Comparison of ENCODE assay signal across 24 cellular contexts in genomic region chr7:140144821-140145220, GRCh38. TPM values are rescaled to one million over a fixed set of nuclear protein-coding genes. Genes with fewer than 3 reads are reported as not detected.
DNase-seq lines count a peak whose midpoint lies in the region; ATAC-seq, FAIRE-seq and TF ChIP-seq lines count a peak whose summit lies in the region.
"Had no signal": no experiment of that assay in that cellular context is flagged by ENCODE, and none has a peak within 500 bp of the region (broad histone marks: within the 10 kb centered on the region; RNA-seq: fewer than 3 reads in every experiment).

No MANE protein-coding gene starts in this region.

- BruUV-seq in HepG2 (replicated peaks; lab: Mats Ljungman, UMichigan) = no TSS peak

- no peak for TF ChIP-seq RAD21 in HepG2 (CRISPR knock-in tag; IDR thresholded peaks at IDR 0.05)

- CTCF ChIA-PET in HepG2 (lab: Yijun Ruan, JAX; ENCODE audit: low intra/inter-chr PET ratio, low total read pairs) = no interaction called here
- CTCF ChIA-PET in activated B cell treated with CpG ODN at 0.5 μM for 24 hours (lab: Charles Lee) = no interaction called here

- TF ChIP-seq POLR2A in HepG2 (IDR thresholded peaks at IDR 0.05; ENCODE audit: insufficient read depth in 1 of 2, low read depth in 2 of 2, low read length in 2 of 2) (no peak), right lobe of liver (IDR thresholded peaks at IDR 0.05) (no peak), ovary (IDR thresholded peaks at IDR 0.05) (no peak)

- ATAC-seq in HepG2 (no peak), right lobe of liver (no peak), activated B cell treated with CpG ODN at 0.5 μM for 24 hours (ENCODE audit: low read depth) (no peak), foreskin keratinocyte (peak; percentile 47)
- ATAC-seq in natural killer cell treated with Interleukin-12 subunit alpha and Interleukin-12 subunit beta and Interleukin-15 and Interleukin-18, amount 100 ng/mL, for 72 hours = no peak

- H3K27ac Mint-ChIP-seq in activated B cell treated with CpG ODN at 0.5 μM for 24 hours (peak overlapping the region; percentile 3), H9 (no peak overlapping the region)
- H3K27ac Mint-ChIP-seq in natural killer cell treated with Interleukin-12 subunit alpha and Interleukin-12 subunit beta and Interleukin-15 and Interleukin-18, amount 100 ng/mL, for 72 hours = no peak overlapping the region
- H3K27ac Mint-ChIP-seq: IgD-negative memory B cell had no signal

- H2AK5ac ChIP-seq in H9 (ENCODE audit: insufficient read length, low read length) = no peak overlapping the region

- no peak overlapping the region for H2BK20ac ChIP-seq in H9 (ENCODE audit: low read depth, low read length, poor library complexity, severe bottlenecking)

- no peak overlapping the region for H4K5ac ChIP-seq in H9 (ENCODE audit: insufficient read length, low read depth, low read length)

- H3K4me3 Mint-ChIP-seq in activated B cell treated with CpG ODN at 0.5 μM for 24 hours = no peak overlapping the region
- H3K4me3 Mint-ChIP-seq in H9 = no peak overlapping the region
- H3K4me3 Mint-ChIP-seq in natural killer cell treated with Interleukin-12 subunit alpha and Interleukin-12 subunit beta and Interleukin-15 and Interleukin-18, amount 100 ng/mL, for 72 hours = no peak overlapping the region
- H3K4me3 Mint-ChIP-seq: CD14-positive monocyte, IgD-negative memory B cell had no signal

- H3K27me3 Mint-ChIP-seq in activated B cell treated with CpG ODN at 0.5 μM for 24 hours (no peaks in the 10 kb centered on the region), H9 (ENCODE audit: low read depth) (no peaks in the 10 kb centered on the region)
- no peaks in the 10 kb centered on the region for H3K27me3 Mint-ChIP-seq in natural killer cell treated with Interleukin-12 subunit alpha and Interleukin-12 subunit beta and Interleukin-15 and Interleukin-18, amount 100 ng/mL, for 72 hours
- H3K27me3 Mint-ChIP-seq: IgD-negative memory B cell had no signal

- H3K27ac ChIP-seq in HepG2 (ENCODE audit: extremely low read length, insufficient read depth, low read length) (no peak overlapping the region), right lobe of liver (no peak overlapping the region), foreskin keratinocyte (no peak overlapping the region), ovary (no peak overlapping the region), H9 (ENCODE audit: insufficient read length, low read depth, low read length) (no peak overlapping the region)
- H3K27ac ChIP-seq: HL-60, PC-9, RWPE1 had no signal

- intact Hi-C loops in HepG2 (cut with micrococcal nuclease; ENCODE audit: unreplicated experiment) = no loop called here
- intact Hi-C loops in right lobe of liver (cut with DNase I) = no loop called here
- intact Hi-C loops in activated B cell treated with CpG ODN at 0.5 μM for 24 hours (cut with micrococcal nuclease) = no loop called here
- intact Hi-C loops in ovary (cut with DNase I) = no loop called here

- no peak overlapping the region for H3K14ac ChIP-seq in H9 (ENCODE audit: insufficient read depth, low read length)

- no peak overlapping the region for H2BK12ac ChIP-seq in H9 (ENCODE audit: insufficient read length, low read depth, low read length)

- no peak overlapping the region for H3K23ac ChIP-seq in H9 (ENCODE audit: insufficient read length, low read depth, low read length)

- FAIRE-seq in HepG2 (lab: Jason Lieb, UNC) = no peak
- FAIRE-seq: G401.6, HTR-8/SVneo had no signal

- H3K4ac ChIP-seq in H9 (ENCODE audit: low read depth, low read length) = no peak overlapping the region

- no peak overlapping the region for H3T11ph ChIP-seq in H9 (ENCODE audit: low read length)

- H2AFZ ChIP-seq in HepG2 (ENCODE audit: low read length) (no peak overlapping the region), H9 (ENCODE audit: low read length) (no peak overlapping the region)
- H2AFZ ChIP-seq: PC-9 had no signal

- H3K4me2 ChIP-seq in HepG2 (ENCODE audit: low read depth, low read length) (no peak overlapping the region), H9 (ENCODE audit: insufficient read depth, insufficient read length, low read length) (no peak overlapping the region)
- H3K4me2 ChIP-seq: PC-9 had no signal

- H3K4me1 ChIP-seq in HepG2 (ENCODE audit: insufficient read depth, low read length) (peaks cover 14% of the 10 kb centered on the region; the same call in 1 of the 2 replicates), right lobe of liver (peaks cover 0 to 13% (median 3%) of the 10 kb centered on the region in 4 donors), foreskin keratinocyte (no peaks in the 10 kb centered on the region), ovary (ENCODE audit: insufficient read depth) (no peaks in the 10 kb centered on the region), H9 (ENCODE audit: insufficient read depth, low read length) (no peaks in the 10 kb centered on the region)

- H3K4me1 Mint-ChIP-seq in activated B cell treated with CpG ODN at 0.5 μM for 24 hours (peaks cover 52% of the 10 kb centered on the region), H9 (peaks cover 4% of the 10 kb centered on the region in 2 experiments; a peak in 2 of 4 replicates)
- peaks cover 22 to 29% of the 10 kb centered on the region in 2 donors for H3K4me1 Mint-ChIP-seq in natural killer cell treated with Interleukin-12 subunit alpha and Interleukin-12 subunit beta and Interleukin-15 and Interleukin-18, amount 100 ng/mL, for 72 hours (ENCODE audit: low read depth in 2 of 2)

- no peaks in the 10 kb centered on the region for H3K79me1 ChIP-seq in H9 (ENCODE audit: insufficient read depth, low read depth, low read length, poor library complexity, severe bottlenecking)

- H3K79me2 ChIP-seq in HepG2 (ENCODE audit: insufficient read depth, low read length) = peaks cover 98% of the 10 kb centered on the region
- H3K79me2 ChIP-seq in H9 (ENCODE audit: insufficient read depth, low read length) = peaks cover 3% of the 10 kb centered on the region; the same call in 1 of the 2 replicates

- H3K9me3 ChIP-seq in HepG2 (ENCODE audit: low read length) (no peaks in the 10 kb centered on the region), right lobe of liver (no peaks in the 10 kb centered on the region), ovary (no peaks in the 10 kb centered on the region), H9 (ENCODE audit: control insufficient read depth, low read depth, low read length) (no peaks in the 10 kb centered on the region)

- H3K9me3 Mint-ChIP-seq in activated B cell treated with CpG ODN at 0.5 μM for 24 hours (peaks cover 6% of the 10 kb centered on the region), H9 (no peaks in the 10 kb centered on the region)
- H3K9me3 Mint-ChIP-seq in natural killer cell treated with Interleukin-12 subunit alpha and Interleukin-12 subunit beta and Interleukin-15 and Interleukin-18, amount 100 ng/mL, for 72 hours = no peaks in the 10 kb centered on the region
- H3K9me3 Mint-ChIP-seq: IgD-negative memory B cell had no signal

- 100% methylated on average over 2 of the region's 2 CpGs for WGBS in HepG2 (ENCODE audit: low lambda C conversion rate)
- 100% methylated on average over 1 of the region's 2 CpGs for WGBS in right lobe of liver (ENCODE audit: insufficient coverage, low coverage, low lambda C conversion rate, missing lambda C conversion rate)
- 95 to 98% (median 96%) methylated on average over 2 of the region's 2 CpGs for WGBS in ovary, 3 donors
- no CpG with 5 or more reads among the region's 2 CpGs for WGBS in H9 (ENCODE audit: extremely low coverage, insufficient read length, low lambda C conversion rate)

- TF ChIP-seq CTCF in HepG2 (CRISPR knock-in tag; IDR thresholded peaks at IDR 0.05) = no peak
- TF ChIP-seq CTCF in right lobe of liver (IDR thresholded peaks at IDR 0.05) = no peak
- TF ChIP-seq CTCF in activated B cell treated with CpG ODN at 0.5 μM for 24 hours (IDR thresholded peaks at IDR 0.05) = no peak
- no peak for TF ChIP-seq CTCF in foreskin keratinocyte (conservative IDR thresholded peaks at IDR 0.05)
- TF ChIP-seq CTCF in ovary (IDR thresholded peaks at IDR 0.05) = no peak
- no peak for TF ChIP-seq CTCF in H9 (conservative IDR thresholded peaks at IDR 0.05)

- no peak for TF ChIP-seq EP300 in HepG2 (IDR thresholded peaks at IDR 0.05; ENCODE audit: low read depth in 2 of 2, low read length in 2 of 2)
- TF ChIP-seq EP300 in HepG2 (CRISPR knock-in tag; IDR thresholded peaks at IDR 0.05; ENCODE audit: borderline replicate concordance) = no peak
- TF ChIP-seq EP300 in ovary (IDR thresholded peaks at IDR 0.05) = no peak

- H3K36me3 ChIP-seq in HepG2 (replicated peaks in 1 of 2; ENCODE audit: control insufficient read depth in 1 of 2, insufficient read depth in 2 of 2, low read length in 2 of 2) (peaks cover 0 to 16% of the 10 kb centered on the region in 2 experiments; a peak in 4 of 5 replicates), right lobe of liver (no peaks in the 10 kb centered on the region), ovary (no peaks in the 10 kb centered on the region)

- H3K9ac ChIP-seq in HepG2 (ENCODE audit: insufficient read depth, low read depth, low read length) = no peak overlapping the region
- H3K9ac ChIP-seq in H9 (ENCODE audit: extremely low read depth, insufficient read length, low read length) = no peak overlapping the region

- no peak overlapping the region for H3K56ac ChIP-seq in H9 (ENCODE audit: insufficient read length, low read depth, low read length)

- no peak overlapping the region for H2BK15ac ChIP-seq in H9 (ENCODE audit: low read depth, low read length)

- H3K4me3 ChIP-seq in HepG2 (replicated peaks in 1 of 3; ENCODE audit: insufficient read depth in 1 of 3, low read depth in 2 of 3, low read length in 3 of 3) (no peak overlapping the region), right lobe of liver (no peak overlapping the region), ovary (no peak overlapping the region)
- H3K4me3 ChIP-seq: PC-9 had no signal

- H3K36me3 Mint-ChIP-seq in activated B cell treated with CpG ODN at 0.5 μM for 24 hours (ENCODE audit: low read depth) = peaks cover 42% of the 10 kb centered on the region
- H3K36me3 Mint-ChIP-seq in H9 (ENCODE audit: insufficient read depth in 1 of 3, low read depth in 3 of 3) = peaks cover 0 to 5% (median 0%) of the 10 kb centered on the region in 3 experiments; a peak in 2 of 7 replicates
- H3K36me3 Mint-ChIP-seq in natural killer cell treated with Interleukin-12 subunit alpha and Interleukin-12 subunit beta and Interleukin-15 and Interleukin-18, amount 100 ng/mL, for 72 hours = peaks cover 9% of the 10 kb centered on the region

- no peaks in the 10 kb centered on the region for H3K27me3 ChIP-seq in HepG2 (ENCODE audit: control insufficient read depth in 1 of 2, insufficient read depth in 2 of 2, low read length in 2 of 2)
- no peaks in the 10 kb centered on the region for H3K27me3 ChIP-seq in right lobe of liver
- H3K27me3 ChIP-seq in foreskin keratinocyte = no peaks in the 10 kb centered on the region
- H3K27me3 ChIP-seq in ovary = no peaks in the 10 kb centered on the region
- no peaks in the 10 kb centered on the region for H3K27me3 ChIP-seq in H9 (ENCODE audit: insufficient read depth, low read length)

- H4K91ac ChIP-seq in H9 (ENCODE audit: insufficient read length, low read depth, low read length) = no peak overlapping the region

- H2BK5ac ChIP-seq in H9 (ENCODE audit: insufficient read length, low read length) = no peak overlapping the region

- H3K23me2 ChIP-seq in H9 (ENCODE audit: insufficient read length, low read depth, low read length, poor library complexity, severe bottlenecking) = no peaks in the 10 kb centered on the region

- H2BK120ac ChIP-seq in H9 (ENCODE audit: low read depth, low read length, poor library complexity, severe bottlenecking) = no peak overlapping the region

- peaks cover 97% of the 10 kb centered on the region for H4K20me1 ChIP-seq in HepG2 (ENCODE audit: insufficient read depth, low read length)
- H4K20me1 ChIP-seq in H9 (ENCODE audit: control insufficient read depth, insufficient read depth, insufficient read length) = no peaks in the 10 kb centered on the region

- in situ Hi-C loops in HepG2 (cut with HindIII; ENCODE audit: extremely low pct_ligation_motif_present, low pct_unique_long_range_greater_than_20kb) = no loop called here

- no peak overlapping the region for H3K18ac ChIP-seq in H9 (ENCODE audit: insufficient read length, low read depth, low read length)

- no peak for DNase-seq in HepG2 (ENCODE audit: low spot score)
- no peak for DNase-seq in right lobe of liver
- no peak for DNase-seq in activated B cell treated with CpG ODN at 0.5 μM for 24 hours
- DNase-seq in foreskin keratinocyte = peak in 1 of 2 donors; percentile 2
- no peak for DNase-seq in ovary
- no peak for DNase-seq in H9
- DNase-seq in natural killer cell treated with Interleukin-12 subunit alpha and Interleukin-12 subunit beta and Interleukin-15 and Interleukin-18, amount 100 ng/mL, for 72 hours (ENCODE audit: low spot score) = no peak
- DNase-seq: COR-L47, DMS 273 treated with DMSO at 0.1 percent for 48 hours, DND-41, H7, Karpas-422, NCI-H1436, NCI-H2029, NCI-H345, NCI-H524 treated with DMSO at 0.1 percent for 48 hours, PC-9, SIG-M5 had no signal

- POLR2A ChIA-PET in HepG2 (lab: Yijun Ruan, JAX) = no interaction called here
- POLR2A ChIA-PET in activated B cell treated with CpG ODN at 0.5 μM for 24 hours (lab: Charles Lee) = no interaction called here

- H4K8ac ChIP-seq in H9 (replicated peaks; ENCODE audit: insufficient read length, low read depth, low read length) = no peak overlapping the region

RNA-seq across cellular contexts. Expression of gene KDM7A, which starts 32.0 kb away (rescaled TPM):
- total RNA-seq in HepG2 (2016; rRNA removed; fragmentation: Illumina TruSeq; extraction: Trizol) = 10.8 and 15.0 TPM in 2 replicates
- total RNA-seq in HepG2 (2016; cell fraction: cytosol; rRNA removed; fragmentation: Illumina TruSeq; extraction: Trizol; ENCODE audit: low read depth) = 1.8 and 2.0 TPM in 2 replicates
- 10.8 and 15.2 TPM in 2 replicates for total RNA-seq in HepG2 (2016; cell fraction: insoluble cytoplasmic fraction; rRNA removed; fragmentation: Illumina TruSeq; extraction: Trizol)
- 3.6 and 4.1 TPM in 2 replicates for total RNA-seq in HepG2 (2016; cell fraction: membrane; rRNA removed; fragmentation: Illumina TruSeq; extraction: Trizol)
- 20.9 and 24.0 TPM in 2 replicates for total RNA-seq in HepG2 (2016; cell fraction: nucleus; rRNA removed; fragmentation: Illumina TruSeq; extraction: Trizol)
- polyA plus RNA-seq in HepG2 (2011; rRNA removed) = 15.7 and 16.8 TPM in 2 replicates
- 8.4 and 9.9 TPM in 2 replicates for polyA plus RNA-seq in HepG2 (2011; cell fraction: cytosol; rRNA removed)
- polyA plus RNA-seq in HepG2 (2011; cell fraction: nucleus; rRNA removed) = 61.8 and 62.8 TPM in 2 replicates
- polyA plus RNA-seq in HepG2 (2012) = 16.1 and 18.5 TPM in 2 replicates
- 0.14 and 0.46 TPM in 2 replicates for polyA plus RNA-seq in HepG2 (2016; cell fraction: cytosol; fragmentation: Illumina TruSeq; extraction: Trizol; ENCODE audit: low read depth)
- polyA plus RNA-seq in HepG2 (2016; cell fraction: insoluble cytoplasmic fraction; fragmentation: Illumina TruSeq; extraction: Trizol; ENCODE audit: low read depth) = 7.0 and 7.1 TPM in 2 replicates
- 1.5 and 1.6 TPM in 2 replicates for polyA plus RNA-seq in HepG2 (2016; cell fraction: membrane; fragmentation: Illumina TruSeq; extraction: Trizol; ENCODE audit: low read depth)
- polyA plus RNA-seq in HepG2 (2016; cell fraction: nucleus; fragmentation: Illumina TruSeq; extraction: Trizol; ENCODE audit: insufficient read depth, low read depth) = 19.4 and 21.7 TPM in 2 replicates
- 4.4 and 44.0 TPM in 2 replicates for polyA minus RNA-seq in HepG2 (2011; rRNA and poly(A)+ RNA removed; ENCODE audit: low replicate concordance)
- 30.4 and 36.9 TPM in 2 replicates for polyA minus RNA-seq in HepG2 (2011; cell fraction: cytosol; rRNA and poly(A)+ RNA removed)
- 140 TPM in 2 replicates for polyA minus RNA-seq in HepG2 (2011; cell fraction: nucleus; rRNA and poly(A)+ RNA removed)
- 10 to 100 TPM in 1 of 6 experiments, 1 to 10 TPM in 5; 3.7 to 10.7 (median 6.8) TPM for total RNA-seq in right lobe of liver
- 13.8 and 15.5 TPM in 2 replicates for total RNA-seq in activated B cell treated with CpG ODN at 0.5 μM for 24 hours
- 3.1 and 3.2 TPM in 2 replicates for total RNA-seq in foreskin keratinocyte
- polyA plus RNA-seq in foreskin keratinocyte = 0.58 and 0.62 TPM in 2 replicates
- 10 to 100 TPM in 1 of 7 donors, 1 to 10 TPM in 6; 4.8 to 13.2 (median 6.9) TPM for total RNA-seq in ovary
- polyA plus RNA-seq in ovary = 1 to 10 TPM; 3.8 to 6.8 TPM
- total RNA-seq in H9 (2021) = 6.6 and 7.0 TPM in 2 replicates
- 10 to 100 TPM; 12.6 to 14.5 TPM for total RNA-seq in natural killer cell treated with Interleukin-12 subunit alpha and Interleukin-12 subunit beta and Interleukin-15 and Interleukin-18, amount 100 ng/mL, for 72 hours
